Comparison of ENCODE assay signal across 21 cellular contexts in the genomic region with DNA sequence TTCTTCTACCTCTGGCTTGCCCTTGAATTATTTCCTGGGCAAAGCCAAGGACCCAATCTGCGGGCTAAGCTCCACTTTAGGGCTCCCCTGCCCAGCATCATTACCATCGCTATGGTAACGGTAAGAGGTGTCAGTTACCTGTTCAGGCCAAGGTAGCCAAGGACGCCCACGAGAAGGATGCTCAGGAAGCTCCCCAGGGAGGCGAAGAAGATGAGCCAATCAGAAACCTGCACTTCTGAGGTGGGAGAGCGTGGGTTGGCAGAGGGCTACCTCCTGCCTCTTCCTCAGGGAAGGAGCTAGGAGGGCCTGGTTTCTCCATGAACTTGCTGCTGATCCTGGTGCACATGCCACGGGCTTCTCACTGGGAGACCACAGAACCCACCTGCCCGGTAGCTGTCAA. TPM values are rescaled to one million over a fixed set of nuclear protein-coding genes. Genes with fewer than 3 reads are reported as not detected.
DNase-seq lines count a peak whose midpoint lies in the region; ATAC-seq and TF ChIP-seq lines count a peak whose summit lies in the region.
"Had no signal": no experiment of that assay in that cellular context is flagged by ENCODE, and none has a peak within 500 bp of the region (broad histone marks: within the 10 kb centered on the region; RNA-seq: fewer than 3 reads in every experiment).

No MANE protein-coding gene starts in this region.

- peak; percentile 95 for DNase-seq in DMS79 treated with DMSO at 0.1 percent for 48 hours (lab: John Stamatoyannopoulos, UW)
- peak; percentile 30 for DNase-seq in NCI-H2171 (lab: John Stamatoyannopoulos, UW)
- peak in 3 of 10 donors; percentile 37 to 56 (median 39) for DNase-seq in dorsolateral prefrontal cortex
- no peak for DNase-seq in Caco-2
- DNase-seq in midbrain (lab: John Stamatoyannopoulos, UW) = no peak
- DNase-seq: activated CD4-positive, alpha-beta memory T cell treated with anti-CD3 and anti-CD28 coated beads, Interleukin-2, amount 10 ng/mL, durations not matched to agents 7 days and 5 days; activated T-cell treated with anti-CD3 and anti-CD28 coated beads for 4 hours; adrenal gland; heart right ventricle; NCI-H446; RPMI8226; small intestine; stimulated activated CD4-positive, alpha-beta T cell treated with anti-CD3 and anti-CD28 coated beads, Interleukin-2, amount 100 ng/mL, for 48 hours; T1000 had no signal

- POLR2A ChIA-PET in Caco-2 (lab: Charles Lee) = no interaction called here

- H3K4me3 ChIP-seq in dorsolateral prefrontal cortex = peak overlapping the region in 6 of 59 donors; percentile 8 to 26 (median 12)
- H3K4me3 ChIP-seq in Caco-2 (ENCODE audit: low read depth, low read length) = no peak overlapping the region
- H3K4me3 ChIP-seq: adrenal gland, heart right ventricle, lung had no signal

- no peaks in the 10 kb centered on the region for H3K27me3 Mint-ChIP-seq in Caco-2 (ENCODE audit: insufficient read depth, unreplicated experiment)
- H3K27me3 Mint-ChIP-seq: activated CD4-positive, alpha-beta memory T cell treated with anti-CD3 and anti-CD28 coated beads, Interleukin-2, amount 10 ng/mL, durations not matched to agents 7 days and 5 days; dendritic cell treated with granulocyte-macrophage colony-stimulating factor and Interleukin-4, amounts not matched to agents 40 ng/mL and 50 ng/mL, for 4 days; stimulated activated naive CD8-positive, alpha-beta T cell treated with anti-CD3 and anti-CD28 coated beads, Interleukin-15, Interleukin-2, amounts not matched to agents 100 ng/mL and 50 ng/mL, for 24 hours had no signal

- CTCF ChIA-PET in Caco-2 (lab: Charles Lee) = no interaction called here

- TF ChIP-seq CTCF in dorsolateral prefrontal cortex (IDR thresholded peaks at IDR 0.05 in 54 of 56, conservative IDR thresholded peaks at IDR 0.05 in 2 of 56; ENCODE audit: low read depth in 1 of 56, partially characterized antibody in 56 of 56) (no peak), Caco-2 (IDR thresholded peaks at IDR 0.05; ENCODE audit: insufficient read depth in 1 of 2, low read depth in 1 of 2, low read length in 1 of 2, severe bottlenecking in 1 of 2, unreplicated experiment in 1 of 2) (no peak)

- H3K9me3 Mint-ChIP-seq in Caco-2 (ENCODE audit: unreplicated experiment) = no peaks in the 10 kb centered on the region
- H3K9me3 Mint-ChIP-seq: activated CD4-positive, alpha-beta memory T cell treated with anti-CD3 and anti-CD28 coated beads, Interleukin-2, amount 10 ng/mL, durations not matched to agents 7 days and 5 days; dendritic cell treated with granulocyte-macrophage colony-stimulating factor and Interleukin-4, amounts not matched to agents 40 ng/mL and 50 ng/mL, for 4 days; stimulated activated naive CD8-positive, alpha-beta T cell treated with anti-CD3 and anti-CD28 coated beads, Interleukin-15, Interleukin-2, amounts not matched to agents 100 ng/mL and 50 ng/mL, for 24 hours; type B pancreatic cell had no signal

- no peak for TF ChIP-seq RAD21 in Ishikawa (IDR thresholded peaks at IDR 0.05; ENCODE audit: low read depth)

- BruUV-seq in Caco-2 (replicated peaks; lab: Mats Ljungman, UMichigan) = no TSS peak

- intact Hi-C loops in dorsolateral prefrontal cortex (cut with DNase I) = loop anchor here in 1 of 2 donors (5.0 kb wide), 1 partner anchor 50 kb away; no protein-coding TSS in a partner anchor
- intact Hi-C loops in Caco-2 (cut with micrococcal nuclease; ENCODE audit: unreplicated experiment) = no loop called here

- no peaks in the 10 kb centered on the region for H3K36me3 Mint-ChIP-seq in Caco-2 (ENCODE audit: insufficient read depth, unreplicated experiment)
- H3K36me3 Mint-ChIP-seq: type B pancreatic cell had no signal

- no peak for ATAC-seq in SK-N-SH treated with all-trans-retinoic acid at 6 μM for 48 hours
- no peak for ATAC-seq in HG03469 (IDR thresholded peaks at IDR 0.05; ENCODE audit: unreplicated experiment)
- ATAC-seq: heart right ventricle had no signal

- H3K4me1 ChIP-seq in Caco-2 = no peaks in the 10 kb centered on the region

- TF ChIP-seq EP300 in Ishikawa (IDR thresholded peaks at IDR 0.05; ENCODE audit: borderline replicate concordance) = no peak

- H3K27me3 ChIP-seq in dorsolateral prefrontal cortex (no peaks in the 10 kb centered on the region), Caco-2 (replicated peaks; ENCODE audit: control insufficient read depth, insufficient read depth, low read length) (no peaks in the 10 kb centered on the region)
- H3K27me3 ChIP-seq: adrenal gland had no signal

- no peak overlapping the region for H3K27ac Mint-ChIP-seq in Caco-2 (ENCODE audit: unreplicated experiment)
- H3K27ac Mint-ChIP-seq: activated CD4-positive, alpha-beta memory T cell treated with anti-CD3 and anti-CD28 coated beads, Interleukin-2, amount 10 ng/mL, durations not matched to agents 7 days and 5 days; dendritic cell treated with granulocyte-macrophage colony-stimulating factor and Interleukin-4, amounts not matched to agents 40 ng/mL and 50 ng/mL, for 4 days; stimulated activated naive CD8-positive, alpha-beta T cell treated with anti-CD3 and anti-CD28 coated beads, Interleukin-15, Interleukin-2, amounts not matched to agents 100 ng/mL and 50 ng/mL, for 24 hours; type B pancreatic cell had no signal

- H3K9me3 ChIP-seq in Caco-2 = no peaks in the 10 kb centered on the region
- H3K9me3 ChIP-seq: adrenal gland, heart right ventricle had no signal

- H3K4me3 Mint-ChIP-seq in Caco-2 (ENCODE audit: unreplicated experiment) = no peak overlapping the region
- H3K4me3 Mint-ChIP-seq: activated CD4-positive, alpha-beta memory T cell treated with anti-CD3 and anti-CD28 coated beads, Interleukin-2, amount 10 ng/mL, durations not matched to agents 7 days and 5 days; dendritic cell treated with granulocyte-macrophage colony-stimulating factor and Interleukin-4, amounts not matched to agents 40 ng/mL and 50 ng/mL, for 4 days; stimulated activated naive CD8-positive, alpha-beta T cell treated with anti-CD3 and anti-CD28 coated beads, Interleukin-15, Interleukin-2, amounts not matched to agents 100 ng/mL and 50 ng/mL, for 24 hours; type B pancreatic cell had no signal

- H3K27ac ChIP-seq in dorsolateral prefrontal cortex = peak overlapping the region in 58 of 59 donors; percentile 23 to 98 (median 84)
- H3K27ac ChIP-seq: adrenal gland, heart right ventricle had no signal

- no peaks in the 10 kb centered on the region for H3K36me3 ChIP-seq in Caco-2 (ENCODE audit: control insufficient read depth, insufficient read depth, low read length)
- H3K36me3 ChIP-seq: adrenal gland, heart right ventricle had no signal

- H3K4me1 Mint-ChIP-seq in Caco-2 (ENCODE audit: low read depth, unreplicated experiment) = no peaks in the 10 kb centered on the region

TF ChIP-seq in Ishikawa, 13 proteins besides CTCF, POLR2A, EP300 and RAD21 (continues in another document):
- no peak for TF ChIP-seq REST (IDR thresholded peaks at IDR 0.05; ENCODE audit: low read depth)

TF ChIP-seq in SK-N-SH treated with all-trans-retinoic acid at 6 μM for 48 hours, 23 proteins besides CTCF, POLR2A, EP300 and RAD21 (continues in another document):
- TF ChIP-seq ESRRG (CRISPR knock-in tag; IDR thresholded peaks at IDR 0.05) = no peak
- no peak for TF ChIP-seq ZC3H10 (CRISPR knock-in tag; IDR thresholded peaks at IDR 0.05)
- no peak for TF ChIP-seq BACH2 (CRISPR knock-in tag; IDR thresholded peaks at IDR 0.05; ENCODE audit: borderline replicate concordance)
- TF ChIP-seq GLIS3 (CRISPR knock-in tag; IDR thresholded peaks at IDR 0.05) = no peak
- TF ChIP-seq ZNF565 (CRISPR knock-in tag; conservative IDR thresholded peaks at IDR 0.05; ENCODE audit: low read depth) = no peak
- no peak for TF ChIP-seq TOX (CRISPR knock-in tag; IDR thresholded peaks at IDR 0.05; ENCODE audit: borderline replicate concordance)
- TF ChIP-seq ARNTL (CRISPR knock-in tag; IDR thresholded peaks at IDR 0.05; ENCODE audit: borderline replicate concordance, low read depth) = no peak
- TF ChIP-seq, protein P1, sequence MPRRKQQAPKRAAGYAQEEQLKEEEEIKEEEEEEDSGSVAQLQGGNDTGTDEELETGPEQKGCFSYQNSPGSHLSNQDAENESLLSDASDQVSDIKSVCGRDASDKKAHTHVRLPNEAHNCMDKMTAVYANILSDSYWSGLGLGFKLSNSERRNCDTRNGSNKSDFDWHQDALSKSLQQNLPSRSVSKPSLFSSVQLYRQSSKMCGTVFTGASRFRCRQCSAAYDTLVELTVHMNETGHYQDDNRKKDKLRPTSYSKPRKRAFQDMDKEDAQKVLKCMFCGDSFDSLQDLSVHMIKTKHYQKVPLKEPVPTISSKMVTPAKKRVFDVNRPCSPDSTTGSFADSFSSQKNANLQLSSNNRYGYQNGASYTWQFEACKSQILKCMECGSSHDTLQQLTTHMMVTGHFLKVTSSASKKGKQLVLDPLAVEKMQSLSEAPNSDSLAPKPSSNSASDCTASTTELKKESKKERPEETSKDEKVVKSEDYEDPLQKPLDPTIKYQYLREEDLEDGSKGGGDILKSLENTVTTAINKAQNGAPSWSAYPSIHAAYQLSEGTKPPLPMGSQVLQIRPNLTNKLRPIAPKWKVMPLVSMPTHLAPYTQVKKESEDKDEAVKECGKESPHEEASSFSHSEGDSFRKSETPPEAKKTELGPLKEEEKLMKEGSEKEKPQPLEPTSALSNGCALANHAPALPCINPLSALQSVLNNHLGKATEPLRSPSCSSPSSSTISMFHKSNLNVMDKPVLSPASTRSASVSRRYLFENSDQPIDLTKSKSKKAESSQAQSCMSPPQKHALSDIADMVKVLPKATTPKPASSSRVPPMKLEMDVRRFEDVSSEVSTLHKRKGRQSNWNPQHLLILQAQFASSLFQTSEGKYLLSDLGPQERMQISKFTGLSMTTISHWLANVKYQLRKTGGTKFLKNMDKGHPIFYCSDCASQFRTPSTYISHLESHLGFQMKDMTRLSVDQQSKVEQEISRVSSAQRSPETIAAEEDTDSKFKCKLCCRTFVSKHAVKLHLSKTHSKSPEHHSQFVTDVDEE (CRISPR knock-in tag; IDR thresholded peaks at IDR 0.05) = no peak
- TF ChIP-seq ZFP3 (CRISPR knock-in tag; IDR thresholded peaks at IDR 0.05) = no peak
- no peak for TF ChIP-seq ISL1 (CRISPR knock-in tag; IDR thresholded peaks at IDR 0.05)
- no peak for TF ChIP-seq CSDC2 (CRISPR knock-in tag; IDR thresholded peaks at IDR 0.05)

RNA-seq across cellular contexts. Expression of gene IL12RB1, which starts 24.7 kb away (rescaled TPM):
- 1 to 10 TPM in 102 of 120 experiments, under 1 TPM in 18; 0.32 to 5.4 (median 1.5) TPM for total RNA-seq in dorsolateral prefrontal cortex
- total RNA-seq in Caco-2 (2022) = not detected in 2 replicates

RNA-seq across cellular contexts. Expression of gene MAST3, which starts 35.5 kb away (rescaled TPM):
- total RNA-seq in dorsolateral prefrontal cortex (100 to 1,000 TPM; 138 to 282 (median 205) TPM), Caco-2 (2022) (8.0 and 8.2 TPM in 2 replicates)

RNA-seq across cellular contexts. Expression of gene ARRDC2, which starts 54.1 kb away (rescaled TPM):
- total RNA-seq in dorsolateral prefrontal cortex (100 to 1,000 TPM in 10 of 120 experiments, 10 to 100 TPM in 110; 17.5 to 207 (median 47.3) TPM), Caco-2 (2022) (6.0 and 6.5 TPM in 2 replicates)

Comparison
In these comparisons a context has a peak if more than half of its experiments do, and no peak if none do; other contexts are left out.
1. DNase-seq: peak in DMS79 treated with DMSO at 0.1 percent for 48 hours (single experiment) and NCI-H2171 (single experiment); none in Caco-2 (0 of 2) and midbrain (single experiment).
2. RNA of gene MAST3, which starts 35.5 kb away (total RNA-seq): 138 to 282 TPM in dorsolateral prefrontal cortex; 8.0 to 8.2 TPM in Caco-2; every median in the first group is over 10 times any median in the second.